ENCODE assay signal across 15 cellular contexts in the genomic region with DNA sequence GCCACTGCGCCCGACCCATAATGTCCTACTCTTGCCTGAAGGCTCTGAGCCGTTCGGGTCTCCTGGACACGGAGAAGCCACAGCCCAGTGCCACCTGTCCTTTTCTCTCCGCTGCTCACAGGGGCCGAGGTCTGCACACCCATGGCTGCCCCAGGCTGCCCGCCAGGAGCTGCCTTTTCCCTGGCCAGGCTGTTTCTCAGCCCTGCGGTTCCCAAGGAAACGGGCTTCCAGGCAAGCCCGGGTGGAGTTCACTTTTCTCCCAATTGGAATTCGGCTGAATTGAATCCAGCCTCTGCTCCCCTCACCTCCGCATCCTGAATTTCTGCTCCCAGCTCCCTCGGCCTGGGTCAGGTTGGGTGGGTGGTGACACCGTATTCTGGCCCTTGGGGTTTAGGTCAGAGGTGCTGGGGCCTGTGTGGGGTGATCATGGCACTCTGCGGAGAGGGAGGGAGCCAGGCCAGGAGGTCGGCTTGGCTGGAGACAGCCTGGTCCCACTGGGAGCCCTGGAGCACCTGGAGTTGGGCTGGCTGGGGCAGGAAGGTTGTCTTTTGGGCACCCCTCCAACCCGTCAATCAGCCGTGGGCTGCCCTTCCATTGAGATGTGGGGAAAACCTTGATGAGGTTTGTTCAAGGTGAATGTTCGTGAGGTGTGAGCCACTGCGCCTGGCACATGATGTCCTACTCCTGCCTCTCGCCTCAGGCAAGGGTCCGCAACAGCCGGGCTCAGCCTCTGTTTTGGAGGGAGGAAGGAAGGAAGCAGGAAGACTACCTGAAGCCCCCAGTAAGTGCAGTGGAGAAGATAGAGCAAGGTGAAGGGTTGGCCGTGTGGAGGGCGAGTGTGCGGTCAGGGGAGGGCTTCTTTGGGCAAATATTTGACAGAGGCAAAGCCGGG. TPM values are rescaled to one million over a fixed set of nuclear protein-coding genes. Genes with fewer than 3 reads are reported as not detected.
DNase-seq lines count a peak whose midpoint lies in the region; FAIRE-seq and TF ChIP-seq lines count a peak whose summit lies in the region.
"Had no signal": no experiment of that assay in that cellular context is flagged by ENCODE, and none has a peak within 500 bp of the region (broad histone marks: within the 10 kb centered on the region; RNA-seq: fewer than 3 reads in every experiment).

No MANE protein-coding gene starts in this region.

- 72% methylated on average over 28 of the region's 28 CpGs for WGBS in HUES64
- 83 to 85% methylated on average over 13 to 28 of the region's 28 CpGs for WGBS in endodermal cell (ENCODE audit: insufficient coverage in 1 of 2, insufficient read length in 1 of 2), 2 experiments

- H3K4me3 ChIP-seq in HUES64 (ENCODE audit: low read length) (peak overlapping the region; percentile 42), endodermal cell (ENCODE audit: low read length) (no peak overlapping the region)
- H3K4me3 ChIP-seq: A549, heart left ventricle, suprapubic skin had no signal

- no peaks in the 10 kb centered on the region for H3K27me3 ChIP-seq in HUES64 (ENCODE audit: insufficient read depth, low read length)
- no peaks in the 10 kb centered on the region for H3K27me3 ChIP-seq in endodermal cell (ENCODE audit: control insufficient read depth, insufficient read depth, low read length, poor library complexity, severe bottlenecking)
- H3K27me3 ChIP-seq: heart left ventricle, suprapubic skin had no signal

- no peak overlapping the region for H3K9ac ChIP-seq in HUES64 (ENCODE audit: low read depth, low read length)
- no peak overlapping the region for H3K9ac ChIP-seq in endodermal cell (ENCODE audit: extremely low read depth, low read length, poor library complexity, severe bottlenecking)

- FAIRE-seq in HTR-8/SVneo (lab: Jason Lieb, UNC): no peak
- FAIRE-seq: A549 had no signal

- peak overlapping the region; percentile 16 for H3K4me3 Mint-ChIP-seq in endodermal cell
- no peak overlapping the region for H3K4me3 Mint-ChIP-seq in osteocyte (ENCODE audit: unreplicated experiment)
- H3K4me3 Mint-ChIP-seq in endothelial cell (ENCODE audit: unreplicated experiment): no peak overlapping the region
- H3K4me3 Mint-ChIP-seq: activated CD4-positive, alpha-beta memory T cell treated with anti-CD3 and anti-CD28 coated beads, Interleukin-2, amount 10 ng/mL, durations not matched to agents 7 days and 5 days; activated T-helper 17 cell treated with anti-CD3 and anti-CD28 coated beads, Interleukin-2, amount 50 U/mL, for 72 hours had no signal

- DNase-seq in NCI-H2227 (lab: John Stamatoyannopoulos, UW; ENCODE audit: unreplicated experiment): peak; percentile 8
- DNase-seq in NCI-H2227 treated with DMSO at 0.1 percent for 48 hours (lab: John Stamatoyannopoulos, UW): no peak
- peak; percentile 73 for DNase-seq in endodermal cell
- DNase-seq in osteocyte (ENCODE audit: extremely low spot score, unreplicated experiment): no peak
- no peak for DNase-seq in HTR-8/SVneo (ENCODE audit: insufficient read length, low spot score)
- DNase-seq in endothelial cell (ENCODE audit: low spot score): no peak
- DNase-seq in stimulated activated CD4-positive, alpha-beta T cell treated with anti-CD3 and anti-CD28 coated beads, Interleukin-4, amount 100 ng/mL, for 24 hours: no peak
- DNase-seq: activated CD4-positive, alpha-beta memory T cell treated with anti-CD3 and anti-CD28 coated beads, Interleukin-2, amount 10 ng/mL, durations not matched to agents 7 days and 5 days; NCI-H2171 treated with DMSO at 0.1 percent for 48 hours; stimulated activated CD4-positive, alpha-beta T cell treated with anti-CD3 and anti-CD28 coated beads, Interleukin-15, amount 100 ng/mL, for 24 hours had no signal

- H3K27me3 Mint-ChIP-seq in endodermal cell (ENCODE audit: insufficient read depth) (no peaks in the 10 kb centered on the region), osteocyte (ENCODE audit: unreplicated experiment) (no peaks in the 10 kb centered on the region), endothelial cell (ENCODE audit: unreplicated experiment) (peaks cover 12% of the 10 kb centered on the region)
- H3K27me3 Mint-ChIP-seq: activated T-helper 17 cell treated with anti-CD3 and anti-CD28 coated beads, Interleukin-2, amount 50 U/mL, for 72 hours had no signal

- H3K4me1 ChIP-seq in HUES64 (ENCODE audit: insufficient read depth, low read length) (peaks cover 9% of the 10 kb centered on the region), endodermal cell (ENCODE audit: control insufficient read depth, insufficient read depth, low read length) (peaks cover 5% of the 10 kb centered on the region)

- H3K9me3 ChIP-seq in HUES64 (ENCODE audit: insufficient read depth, low read depth, low read length) (no peaks in the 10 kb centered on the region), endodermal cell (ENCODE audit: control insufficient read depth, low read length) (peaks cover 7% of the 10 kb centered on the region)
- H3K9me3 ChIP-seq: A549, suprapubic skin had no signal

- H3K9me3 Mint-ChIP-seq in endodermal cell (peaks cover 9% of the 10 kb centered on the region), osteocyte (ENCODE audit: unreplicated experiment) (peaks cover 7% of the 10 kb centered on the region), endothelial cell (ENCODE audit: unreplicated experiment) (no peaks in the 10 kb centered on the region)

- H3K27ac Mint-ChIP-seq in endodermal cell: peak overlapping the region; percentile 68
- peak overlapping the region; percentile 56 for H3K27ac Mint-ChIP-seq in osteocyte (ENCODE audit: unreplicated experiment)
- no peak overlapping the region for H3K27ac Mint-ChIP-seq in endothelial cell (ENCODE audit: unreplicated experiment)
- H3K27ac Mint-ChIP-seq: activated CD4-positive, alpha-beta memory T cell treated with anti-CD3 and anti-CD28 coated beads, Interleukin-2, amount 10 ng/mL, durations not matched to agents 7 days and 5 days; activated T-helper 17 cell treated with anti-CD3 and anti-CD28 coated beads, Interleukin-2, amount 50 U/mL, for 72 hours had no signal

- H3K36me3 ChIP-seq in HUES64 (ENCODE audit: insufficient read depth, low read length): no peaks in the 10 kb centered on the region
- no peaks in the 10 kb centered on the region for H3K36me3 ChIP-seq in endodermal cell (ENCODE audit: control insufficient read depth, insufficient read depth, low read length)
- H3K36me3 ChIP-seq: heart left ventricle, suprapubic skin had no signal

- TF ChIP-seq CTCF in endodermal cell (conservative IDR thresholded peaks at IDR 0.05) (no peak), osteocyte (IDR thresholded peaks at IDR 0.05) (no peak), endothelial cell (IDR thresholded peaks at IDR 0.05; ENCODE audit: unreplicated experiment) (no peak)

- H3K36me3 Mint-ChIP-seq in endodermal cell (ENCODE audit: low read depth) (peaks cover 2% of the 10 kb centered on the region), osteocyte (ENCODE audit: unreplicated experiment) (no peaks in the 10 kb centered on the region), endothelial cell (ENCODE audit: low read depth, unreplicated experiment) (peaks cover 6% of the 10 kb centered on the region)

- H3K4me1 Mint-ChIP-seq in endodermal cell (peaks cover 8% of the 10 kb centered on the region), osteocyte (ENCODE audit: unreplicated experiment) (peaks cover 9% of the 10 kb centered on the region), endothelial cell (ENCODE audit: unreplicated experiment) (peaks cover 12% of the 10 kb centered on the region)

- H3K27ac ChIP-seq in HUES64 (ENCODE audit: low read depth, low read length) (no peak overlapping the region), endodermal cell (ENCODE audit: low read depth, low read length) (no peak overlapping the region)
- H3K27ac ChIP-seq: A549, heart left ventricle, suprapubic skin had no signal

RNA-seq across cellular contexts. Expression of gene RRP1, which starts 25.1 kb away (rescaled TPM):
- polyA plus RNA-seq in HUES64 (2013, experiment 1 of 2): 39.5 TPM
- 29.7 TPM for polyA plus RNA-seq in HUES64 (2013, experiment 2 of 2)
- total RNA-seq in endodermal cell: 10 to 100 TPM; 36.4 to 36.7 TPM
- 29.7 TPM for polyA plus RNA-seq in endodermal cell (2013, experiment 1 of 2)
- 24.5 TPM for polyA plus RNA-seq in endodermal cell (2013, experiment 2 of 2)
- 22.8 and 26.7 TPM in 2 replicates for total RNA-seq in osteocyte
- total RNA-seq in endothelial cell (ENCODE audit: unreplicated experiment): 21.0 TPM

RNA-seq across cellular contexts. Expression of gene CSTB, which starts 38.4 kb away (rescaled TPM):
- 45.6 TPM for polyA plus RNA-seq in HUES64 (2013, experiment 1 of 2)
- 48.2 TPM for polyA plus RNA-seq in HUES64 (2013, experiment 2 of 2)
- total RNA-seq in endodermal cell: 10 to 100 TPM; 50.0 to 54.5 TPM
- polyA plus RNA-seq in endodermal cell (2013, experiment 1 of 2): 36.1 TPM
- polyA plus RNA-seq in endodermal cell (2013, experiment 2 of 2): 33.5 TPM
- 59.1 and 65.3 TPM in 2 replicates for total RNA-seq in osteocyte
- total RNA-seq in endothelial cell (ENCODE audit: unreplicated experiment): 66.5 TPM

RNA-seq across cellular contexts. Expression of gene AGPAT3, which starts 50.6 kb away (rescaled TPM):
- polyA plus RNA-seq in HUES64 (2013, experiment 1 of 2): 2.5 TPM
- polyA plus RNA-seq in HUES64 (2013, experiment 2 of 2): 5.1 TPM
- 10 to 100 TPM; 44.0 to 74.4 TPM for total RNA-seq in endodermal cell
- polyA plus RNA-seq in endodermal cell (2013, experiment 1 of 2): 22.2 TPM
- polyA plus RNA-seq in endodermal cell (2013, experiment 2 of 2): 21.4 TPM
- 62.1 and 63.2 TPM in 2 replicates for total RNA-seq in osteocyte
- total RNA-seq in endothelial cell (ENCODE audit: unreplicated experiment): 22.6 TPM

Comparison
In these comparisons a context has a peak if more than half of its experiments do, and no peak if none do; other contexts are left out.
1. DNase-seq: peak in NCI-H2227 (single experiment) and endodermal cell (single experiment); none in NCI-H2227 treated with DMSO at 0.1 percent for 48 hours (single experiment), osteocyte (single experiment), HTR-8/SVneo (single experiment), endothelial cell (single experiment) and stimulated activated CD4-positive, alpha-beta T cell treated with anti-CD3 and anti-CD28 coated beads, Interleukin-4, amount 100 ng/mL, for 24 hours (single experiment).